11 cellular contexts compared by ENCODE assay signal in the genomic region with DNA sequence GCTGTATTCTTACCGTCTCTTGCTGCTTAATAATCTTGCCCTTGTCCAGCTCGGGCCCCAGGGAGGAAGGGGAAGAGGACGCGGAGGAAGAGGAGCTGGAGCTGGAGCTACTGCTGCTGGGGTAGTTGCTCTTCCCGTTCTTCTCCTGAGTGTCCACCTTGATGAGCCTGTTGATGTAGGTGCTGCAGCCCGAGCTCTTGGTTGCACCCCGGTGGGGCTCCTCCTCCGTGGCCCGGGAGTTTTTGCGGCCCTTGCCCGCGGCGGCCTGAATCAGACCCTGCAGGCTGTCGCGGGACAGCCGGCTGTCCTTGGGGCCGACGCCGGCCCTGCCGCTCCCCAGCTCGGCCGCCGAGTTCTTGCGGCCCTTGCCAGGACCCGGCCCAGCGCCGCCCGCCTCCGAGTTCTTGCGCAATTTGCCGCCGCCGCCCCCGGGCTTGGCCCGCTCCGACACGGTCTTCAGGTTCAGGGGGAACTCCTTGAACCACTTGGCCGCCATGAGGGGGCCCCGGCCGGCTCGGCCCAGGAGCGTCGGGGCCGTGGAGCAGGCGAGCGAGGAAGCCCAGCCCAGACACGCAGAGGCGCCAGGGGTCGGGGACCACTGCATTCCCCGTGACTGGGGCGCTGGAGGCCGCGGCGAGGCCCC. TPM values are rescaled to one million over a fixed set of nuclear protein-coding genes. Genes with fewer than 3 reads are reported as not detected.
DNase-seq lines count a peak whose midpoint lies in the region; ATAC-seq and TF ChIP-seq lines count a peak whose summit lies in the region.
"Had no signal": no experiment of that assay in that cellular context is flagged by ENCODE, and none has a peak within 500 bp of the region (broad histone marks: within the 10 kb centered on the region; RNA-seq: fewer than 3 reads in every experiment).

No MANE protein-coding gene starts in this region.

- H3K27me3 Mint-ChIP-seq in IgD-negative memory B cell: peaks cover 27% of the 10 kb centered on the region

- peak overlapping the region; percentile 47 to 87 (median 74) for H3K4me3 Mint-ChIP-seq in IgD-negative memory B cell

- H3F3A ChIP-seq in neural cell (ENCODE audit: insufficient read depth, low read length, poor library complexity, severe bottlenecking): no peaks in the 10 kb centered on the region

- H3K4me3 ChIP-seq in BLaER1 treated with 17β-estradiol and CSF1 and Interleukin-3, amounts not matched to agents 10 nM and 100 nM: peak overlapping the region; percentile 28 to 51 (median 41); a peak in 18 of 20 replicates
- peak overlapping the region; percentile 39 to 56 for H3K4me3 ChIP-seq in gastroesophageal sphincter
- H3K4me3 ChIP-seq in neural cell (ENCODE audit: low read length): no peak overlapping the region

- no peaks in the 10 kb centered on the region for H3K79me2 ChIP-seq in neural cell (replicated peaks; ENCODE audit: insufficient read depth, low read length)

- ATAC-seq in gastroesophageal sphincter: peak; percentile 81
- ATAC-seq in GM18858 (IDR thresholded peaks at IDR 0.05; ENCODE audit: unreplicated experiment): no peak

- H3K4me1 ChIP-seq in BLaER1 treated with 17β-estradiol and CSF1 and Interleukin-3, amounts not matched to agents 10 nM and 100 nM: peaks cover 47 to 63% (median 61%) of the 10 kb centered on the region in 10 experiments
- H3K4me1 ChIP-seq in gastroesophageal sphincter: peaks cover 0 to 21% (median 6%) of the 10 kb centered on the region in 3 donors

- no peaks in the 10 kb centered on the region for H3K9me2 ChIP-seq in neural cell (ENCODE audit: insufficient read depth, low read length)

- TF ChIP-seq CTCF in gastroesophageal sphincter (IDR thresholded peaks at IDR 0.05) (no peak), neural cell (IDR thresholded peaks at IDR 0.05; ENCODE audit: poor library complexity, severe bottlenecking) (no peak)

- H3K36me3 ChIP-seq in BLaER1 treated with 17β-estradiol and CSF1 and Interleukin-3, amounts not matched to agents 10 nM and 100 nM: no peaks in the 10 kb centered on the region
- H3K36me3 ChIP-seq in gastroesophageal sphincter (no peaks in the 10 kb centered on the region), neural cell (ENCODE audit: insufficient read depth, low read length) (no peaks in the 10 kb centered on the region)

- H3K4me1 Mint-ChIP-seq in IgD-negative memory B cell: peaks cover 9 to 14% (median 14%) of the 10 kb centered on the region in 3 donors

- peaks cover 35 to 47% (median 42%) of the 10 kb centered on the region in 11 experiments for H3K27me3 ChIP-seq in BLaER1 treated with 17β-estradiol and CSF1 and Interleukin-3, amounts not matched to agents 10 nM and 100 nM
- H3K27me3 ChIP-seq in gastroesophageal sphincter (peaks cover 65% of the 10 kb centered on the region), neural cell (ENCODE audit: insufficient read depth, low read depth, low read length) (peaks cover 73% of the 10 kb centered on the region)

- peak in 1 of 2 donors; percentile 8 for TF ChIP-seq POLR2A in gastroesophageal sphincter (IDR thresholded peaks at IDR 0.05)

- H3K9ac ChIP-seq in BLaER1 treated with 17β-estradiol and CSF1 and Interleukin-3, amounts not matched to agents 10 nM and 100 nM: 0 out of 22 replicates have a peak overlapping the region, but pooled peaks of 1 of the 11 experiments have one; percentile 18
- H3K9ac ChIP-seq in neural cell (ENCODE audit: low read length): no peak overlapping the region

- H4K20me1 ChIP-seq in BLaER1 treated with 17β-estradiol and CSF1 and Interleukin-3, amounts not matched to agents 10 nM and 100 nM: no peaks in the 10 kb centered on the region
- no peaks in the 10 kb centered on the region for H4K20me1 ChIP-seq in neural cell (ENCODE audit: insufficient read depth)

- no peak for TF ChIP-seq RAD21 in neural cell (conservative IDR thresholded peaks at IDR 0.05)

- no peak for TF ChIP-seq EP300 in gastroesophageal sphincter (IDR thresholded peaks at IDR 0.05)
- no peak for TF ChIP-seq EP300 in neural cell (conservative IDR thresholded peaks at IDR 0.05; ENCODE audit: poor library complexity, severe bottlenecking)

- H3K9me3 ChIP-seq in BLaER1 treated with 17β-estradiol and CSF1 and Interleukin-3, amounts not matched to agents 10 nM and 100 nM (replicated peaks in 1 of 11): peaks cover 18 to 32% (median 22%) of the 10 kb centered on the region in 11 experiments; a peak in 21 of 22 replicates
- H3K9me3 ChIP-seq in gastroesophageal sphincter (peaks cover 0 to 18% (median 0%) of the 10 kb centered on the region in 3 donors), neural cell (ENCODE audit: low read length) (peaks cover 7% of the 10 kb centered on the region)

- DNase-seq in NK-92 (lab: John Stamatoyannopoulos, UW; ENCODE audit: unreplicated experiment): no peak
- DNase-seq in effector CD8-positive, alpha-beta T cell (lab: John Stamatoyannopoulos, UW): no peak
- DNase-seq in NCI-H146 treated with DMSO at 0.1 percent for 48 hours (lab: John Stamatoyannopoulos, UW; ENCODE audit: unreplicated experiment): no peak

- H3K9me3 Mint-ChIP-seq in IgD-negative memory B cell: peaks cover 0 to 2% (median 0%) of the 10 kb centered on the region in 3 donors

- peaks cover 2% of the 10 kb centered on the region for H3K36me3 Mint-ChIP-seq in IgD-negative memory B cell

- H3K27ac ChIP-seq in BLaER1 treated with 17β-estradiol and CSF1 and Interleukin-3, amounts not matched to agents 10 nM and 100 nM: no peak overlapping the region
- peak overlapping the region in 3 of 4 donors; percentile 68 to 78 (median 69) for H3K27ac ChIP-seq in gastroesophageal sphincter
- no peak overlapping the region for H3K27ac ChIP-seq in neural cell (ENCODE audit: low read length)

- no peak overlapping the region for H2AFZ ChIP-seq in neural cell (ENCODE audit: low read depth, low read length)

- WGBS in gastroesophageal sphincter (ENCODE audit: low coverage in 1 of 2), 2 donors: 4 to 10% methylated on average over 4 to 10 of the region's 54 CpGs

- H3K4me2 ChIP-seq in BLaER1 treated with 17β-estradiol and CSF1 and Interleukin-3, amounts not matched to agents 10 nM and 100 nM: peak overlapping the region; percentile 57 to 93 (median 76)
- H3K4me2 ChIP-seq in neural cell (ENCODE audit: low read length): no peak overlapping the region

- H3K27ac Mint-ChIP-seq in IgD-negative memory B cell: no peak overlapping the region

TF ChIP-seq in neural cell, 6 proteins besides CTCF, POLR2A, EP300 and RAD21:
- peak; percentile 52 for TF ChIP-seq EZH2 (IDR thresholded peaks at IDR 0.05; ENCODE audit: borderline replicate concordance, insufficient read depth, low read length, poor library complexity, severe bottlenecking)
- no peak for TF ChIP-seq TAF1 (IDR thresholded peaks at IDR 0.05; ENCODE audit: low read depth)

RNA-seq across cellular contexts. Expression of gene TDRD10, which starts 0.5 kb away (rescaled TPM):
- polyA plus RNA-seq in IgD-negative memory B cell (not detected), neural cell (not detected in 2 replicates)
- total RNA-seq in gastroesophageal sphincter: 1 to 10 TPM; 1.4 to 3.3 (median 2.8) TPM
- polyA minus RNA-seq in neural cell: not detected in 2 replicates
- total RNA-seq: activated CD8-positive, alpha-beta memory T cell treated with anti-CD3 and anti-CD28 coated beads for 36 hours; HT1080; myocyte had no signal

RNA-seq across cellular contexts. Expression of gene SHE, which starts 0.7 kb away (rescaled TPM):
- not detected for polyA plus RNA-seq in IgD-negative memory B cell
- 10 to 100 TPM in 3 of 4 donors, 1 to 10 TPM in 1; 7.2 to 13.9 (median 11.7) TPM for total RNA-seq in gastroesophageal sphincter
- polyA plus RNA-seq in neural cell: 0.04 TPM in 1 of 2 replicates, not detected in the other
- not detected in 2 replicates for polyA minus RNA-seq in neural cell
- total RNA-seq: activated CD8-positive, alpha-beta memory T cell treated with anti-CD3 and anti-CD28 coated beads for 36 hours; HT1080; myocyte had no signal

RNA-seq across cellular contexts. Expression of gene UBE2Q1, which starts 56.9 kb away (rescaled TPM):
- polyA plus RNA-seq in IgD-negative memory B cell: 9.0 TPM
- total RNA-seq in gastroesophageal sphincter: 10 to 100 TPM; 27.4 to 39.7 (median 32.2) TPM
- 61.1 and 103 TPM in 2 replicates for polyA plus RNA-seq in neural cell
- 43.4 and 44.3 TPM in 2 replicates for polyA minus RNA-seq in neural cell

Comparison
In these comparisons a context has a peak if more than half of its experiments do, and no peak if none do; other contexts are left out.
1. H3K27ac ChIP-seq: peak in gastroesophageal sphincter (3 of 4); none in BLaER1 treated with 17β-estradiol and CSF1 and Interleukin-3, amounts not matched to agents 10 nM and 100 nM (0 of 11) and neural cell (single experiment).